In the genomic region with DNA sequence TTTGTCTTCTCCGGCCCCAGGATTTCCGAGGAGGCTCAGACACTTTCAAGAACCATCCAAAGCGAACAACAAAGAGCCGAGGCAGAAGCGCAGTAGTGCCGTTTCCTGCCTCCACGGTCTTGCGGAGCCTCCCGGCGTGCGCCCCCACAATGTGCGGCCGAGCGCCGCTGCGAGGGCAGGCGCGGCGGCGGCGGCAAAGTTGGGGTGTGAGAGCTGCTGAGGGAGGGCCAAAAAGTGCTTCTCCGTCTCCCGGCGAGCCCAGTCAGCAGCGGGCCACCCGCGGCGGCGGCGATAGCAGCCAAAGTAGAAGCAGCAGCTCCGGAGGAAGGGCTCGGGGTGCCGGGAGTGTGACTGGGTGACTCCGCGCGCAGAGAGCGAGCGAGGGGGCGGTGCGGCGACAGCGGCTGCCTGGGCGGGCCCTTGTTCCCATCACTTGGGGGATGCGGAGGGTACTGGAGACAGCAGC, we compare ENCODE assay signal across 9 cellular contexts.
A peak's percentile ranks its signal among the peaks of the same experiment; 100 is the strongest.
DNase-seq lines count a peak whose midpoint lies in the region; ATAC-seq and TF ChIP-seq lines count a peak whose summit lies in the region.
"Had no signal": no experiment of that assay in that cellular context is flagged by ENCODE, and none has a peak within 500 bp of the region (broad histone marks: within the 10 kb centered on the region; RNA-seq: fewer than 3 reads in every experiment).

No MANE protein-coding gene starts in this region.

- H3K27ac Mint-ChIP-seq in neural progenitor cell, result no peak overlapping the region

- H3K9me3 Mint-ChIP-seq in neural progenitor cell, result no peaks in the 10 kb centered on the region

- ATAC-seq in HG03571 (IDR thresholded peaks at IDR 0.05; ENCODE audit: unreplicated experiment) (peak; percentile 45), gastroesophageal sphincter (peak; percentile 57), HG02588 (IDR thresholded peaks at IDR 0.05; ENCODE audit: unreplicated experiment) (no peak), GM21717 (IDR thresholded peaks at IDR 0.05; ENCODE audit: unreplicated experiment) (no peak)

- no peak overlapping the region for H2AFZ ChIP-seq in neural progenitor cell (replicated peaks)

- DNase-seq in NCI-H146 (lab: John Stamatoyannopoulos, UW) (peak; percentile 69), NCI-H146 treated with DMSO at 0.1 percent for 48 hours (lab: John Stamatoyannopoulos, UW; ENCODE audit: unreplicated experiment) (no peak), neural progenitor cell (ENCODE audit: low spot score) (peak; percentile 77)
- DNase-seq in activated CD8-positive, alpha-beta memory T cell treated with anti-CD3 and anti-CD28 coated beads for 24 hours, result peak; percentile 64
- DNase-seq: DND-41 had no signal

- 2% methylated on average over 11 of the region's 44 CpGs; no CpG with 5 or more reads in 1 of the 2 donors for WGBS in gastroesophageal sphincter (ENCODE audit: low coverage in 1 of 2), 2 donors

- H3K36me3 ChIP-seq in gastroesophageal sphincter (no peaks in the 10 kb centered on the region), neural progenitor cell (no peaks in the 10 kb centered on the region)

- H3K4me3 Mint-ChIP-seq in neural progenitor cell, result no peak overlapping the region

- TF ChIP-seq EP300 in gastroesophageal sphincter (IDR thresholded peaks at IDR 0.05), result no peak

- peaks cover 47% of the 10 kb centered on the region for H4K20me1 ChIP-seq in neural progenitor cell (ENCODE audit: low read depth)

- H3K9me3 ChIP-seq in gastroesophageal sphincter (no peaks in the 10 kb centered on the region), neural progenitor cell (ENCODE audit: low read depth) (no peaks in the 10 kb centered on the region)

- TF ChIP-seq CTCF in gastroesophageal sphincter (IDR thresholded peaks at IDR 0.05) (peak in 2 of 4 experiments; percentile 17 to 27), neural progenitor cell (IDR thresholded peaks at IDR 0.05) (no peak)

- peaks cover 0 to 46% (median 0%) of the 10 kb centered on the region in 3 donors for H3K4me1 ChIP-seq in gastroesophageal sphincter
- peaks cover 26% of the 10 kb centered on the region for H3K4me1 ChIP-seq in neural progenitor cell

- H3K36me3 Mint-ChIP-seq in neural progenitor cell, result no peaks in the 10 kb centered on the region

- peaks cover 13% of the 10 kb centered on the region for H3K27me3 ChIP-seq in gastroesophageal sphincter
- H3K27me3 ChIP-seq in neural progenitor cell, result no peaks in the 10 kb centered on the region

- peak overlapping the region; percentile 88 for H3K9ac ChIP-seq in neural progenitor cell

- peaks cover 18% of the 10 kb centered on the region for H3F3A ChIP-seq in neural progenitor cell (ENCODE audit: low read depth)

- H3K27me3 Mint-ChIP-seq in neural progenitor cell (ENCODE audit: insufficient read depth, low read depth), result no peaks in the 10 kb centered on the region

- peaks cover 27% of the 10 kb centered on the region for H3K4me1 Mint-ChIP-seq in neural progenitor cell

- peak overlapping the region; percentile 18 to 88 (median 84) for H3K27ac ChIP-seq in gastroesophageal sphincter
- peak overlapping the region; percentile 98 for H3K27ac ChIP-seq in neural progenitor cell

- peak overlapping the region; percentile 60 to 76 for H3K4me3 ChIP-seq in gastroesophageal sphincter
- peak overlapping the region; percentile 82 for H3K4me3 ChIP-seq in neural progenitor cell

- TF ChIP-seq POLR2A in gastroesophageal sphincter (IDR thresholded peaks at IDR 0.05), result no peak

- H3K79me2 ChIP-seq in neural progenitor cell (ENCODE audit: low read depth), result peaks cover 70% of the 10 kb centered on the region

- H3K4me2 ChIP-seq in neural progenitor cell, result peak overlapping the region; percentile 94

Comparison
In these comparisons a context has a peak if more than half of its experiments do, and no peak if none do; other contexts are left out.
1. ATAC-seq: peak in HG03571 (single experiment) and gastroesophageal sphincter (single experiment); none in HG02588 (single experiment) and GM21717 (single experiment).